Comparison of ENCODE assay signal across 1 cellular context in the genomic region with DNA sequence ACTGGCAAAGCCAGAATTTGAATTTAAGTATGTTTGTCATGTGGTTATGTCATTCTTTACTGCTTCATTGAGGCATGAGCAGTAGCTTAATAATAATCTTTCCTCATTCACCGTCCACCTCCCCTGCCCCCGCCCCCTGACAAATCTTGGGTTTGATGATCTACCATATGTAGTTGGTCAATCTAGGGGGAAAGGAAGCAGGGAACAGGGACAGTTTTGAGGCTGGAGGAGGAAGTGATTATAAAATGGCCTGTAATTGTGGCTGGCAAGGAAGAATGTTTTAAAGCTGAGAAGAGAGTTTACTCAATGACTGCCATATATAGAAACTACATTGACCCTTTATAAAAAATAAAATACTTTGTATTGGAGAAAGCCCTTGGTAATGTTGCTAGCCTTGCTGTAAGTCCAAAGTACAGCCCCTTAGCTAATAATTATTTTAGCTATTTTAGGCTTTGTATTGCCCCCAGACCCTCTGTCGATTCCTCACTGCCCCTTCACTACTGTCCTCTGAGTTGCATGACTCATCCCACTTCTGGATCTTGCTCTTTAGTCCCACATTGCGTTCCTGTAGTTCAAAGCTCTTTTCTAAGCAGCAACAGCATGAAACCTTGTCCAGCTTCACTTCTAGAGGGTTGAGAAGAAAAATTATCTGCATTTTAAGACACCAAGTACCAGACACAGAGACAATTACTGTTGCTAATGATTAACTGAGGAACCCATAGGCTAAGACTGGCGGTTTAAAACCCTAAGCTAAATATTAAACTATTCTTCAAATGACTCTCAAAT.
TF ChIP-seq lines count a peak whose summit lies in the region.

No MANE protein-coding gene starts in this region.

TF ChIP-seq in GM23338, 12 proteins besides CTCF, POLR2A, EP300 and RAD21 (continued from another document):
- TF ChIP-seq, protein P1, sequence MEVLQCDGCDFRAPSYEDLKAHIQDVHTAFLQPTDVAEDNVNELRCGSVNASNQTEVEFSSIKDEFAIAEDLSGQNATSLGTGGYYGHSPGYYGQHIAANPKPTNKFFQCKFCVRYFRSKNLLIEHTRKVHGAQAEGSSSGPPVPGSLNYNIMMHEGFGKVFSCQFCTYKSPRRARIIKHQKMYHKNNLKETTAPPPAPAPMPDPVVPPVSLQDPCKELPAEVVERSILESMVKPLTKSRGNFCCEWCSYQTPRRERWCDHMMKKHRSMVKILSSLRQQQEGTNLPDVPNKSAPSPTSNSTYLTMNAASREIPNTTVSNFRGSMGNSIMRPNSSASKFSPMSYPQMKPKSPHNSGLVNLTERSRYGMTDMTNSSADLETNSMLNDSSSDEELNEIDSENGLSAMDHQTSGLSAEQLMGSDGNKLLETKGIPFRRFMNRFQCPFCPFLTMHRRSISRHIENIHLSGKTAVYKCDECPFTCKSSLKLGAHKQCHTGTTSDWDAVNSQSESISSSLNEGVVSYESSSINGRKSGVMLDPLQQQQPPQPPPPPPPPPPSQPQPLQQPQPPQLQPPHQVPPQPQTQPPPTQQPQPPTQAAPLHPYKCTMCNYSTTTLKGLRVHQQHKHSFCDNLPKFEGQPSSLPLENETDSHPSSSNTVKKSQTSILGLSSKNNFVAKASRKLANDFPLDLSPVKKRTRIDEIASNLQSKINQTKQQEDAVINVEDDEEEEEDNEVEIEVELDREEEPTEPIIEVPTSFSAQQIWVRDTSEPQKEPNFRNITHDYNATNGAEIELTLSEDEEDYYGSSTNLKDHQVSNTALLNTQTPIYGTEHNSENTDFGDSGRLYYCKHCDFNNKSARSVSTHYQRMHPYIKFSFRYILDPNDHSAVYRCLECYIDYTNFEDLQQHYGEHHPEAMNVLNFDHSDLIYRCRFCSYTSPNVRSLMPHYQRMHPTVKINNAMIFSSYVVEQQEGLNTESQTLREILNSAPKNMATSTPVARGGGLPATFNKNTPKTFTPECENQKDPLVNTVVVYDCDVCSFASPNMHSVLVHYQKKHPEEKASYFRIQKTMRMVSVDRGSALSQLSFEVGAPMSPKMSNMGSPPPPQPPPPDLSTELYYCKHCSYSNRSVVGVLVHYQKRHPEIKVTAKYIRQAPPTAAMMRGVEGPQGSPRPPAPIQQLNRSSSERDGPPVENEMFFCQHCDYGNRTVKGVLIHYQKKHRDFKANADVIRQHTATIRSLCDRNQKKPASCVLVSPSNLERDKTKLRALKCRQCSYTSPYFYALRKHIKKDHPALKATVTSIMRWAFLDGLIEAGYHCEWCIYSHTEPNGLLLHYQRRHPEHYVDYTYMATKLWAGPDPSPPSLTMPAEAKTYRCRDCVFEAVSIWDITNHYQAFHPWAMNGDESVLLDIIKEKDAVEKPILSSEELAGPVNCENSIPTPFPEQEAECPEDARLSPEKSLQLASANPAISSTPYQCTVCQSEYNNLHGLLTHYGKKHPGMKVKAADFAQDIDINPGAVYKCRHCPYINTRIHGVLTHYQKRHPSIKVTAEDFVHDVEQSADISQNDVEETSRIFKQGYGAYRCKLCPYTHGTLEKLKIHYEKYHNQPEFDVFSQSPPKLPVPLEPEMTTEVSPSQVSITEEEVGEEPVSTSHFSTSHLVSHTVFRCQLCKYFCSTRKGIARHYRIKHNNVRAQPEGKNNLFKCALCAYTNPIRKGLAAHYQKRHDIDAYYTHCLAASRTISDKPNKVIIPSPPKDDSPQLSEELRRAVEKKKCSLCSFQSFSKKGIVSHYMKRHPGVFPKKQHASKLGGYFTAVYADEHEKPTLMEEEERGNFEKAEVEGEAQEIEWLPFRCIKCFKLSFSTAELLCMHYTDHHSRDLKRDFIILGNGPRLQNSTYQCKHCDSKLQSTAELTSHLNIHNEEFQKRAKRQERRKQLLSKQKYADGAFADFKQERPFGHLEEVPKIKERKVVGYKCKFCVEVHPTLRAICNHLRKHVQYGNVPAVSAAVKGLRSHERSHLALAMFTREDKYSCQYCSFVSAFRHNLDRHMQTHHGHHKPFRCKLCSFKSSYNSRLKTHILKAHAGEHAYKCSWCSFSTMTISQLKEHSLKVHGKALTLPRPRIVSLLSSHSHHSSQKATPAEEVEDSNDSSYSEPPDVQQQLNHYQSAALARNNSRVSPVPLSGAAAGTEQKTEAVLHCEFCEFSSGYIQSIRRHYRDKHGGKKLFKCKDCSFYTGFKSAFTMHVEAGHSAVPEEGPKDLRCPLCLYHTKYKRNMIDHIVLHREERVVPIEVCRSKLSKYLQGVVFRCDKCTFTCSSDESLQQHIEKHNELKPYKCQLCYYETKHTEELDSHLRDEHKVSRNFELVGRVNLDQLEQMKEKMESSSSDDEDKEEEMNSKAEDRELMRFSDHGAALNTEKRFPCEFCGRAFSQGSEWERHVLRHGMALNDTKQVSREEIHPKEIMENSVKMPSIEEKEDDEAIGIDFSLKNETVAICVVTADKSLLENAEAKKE (CRISPR knock-in tag; IDR thresholded peaks at IDR 0.05): no peak
- TF ChIP-seq ZNF331 (CRISPR knock-in tag; IDR thresholded peaks at IDR 0.05; ENCODE audit: low read depth): no peak
- no peak for TF ChIP-seq STAT1 (IDR thresholded peaks at IDR 0.05; ENCODE audit: unreplicated experiment)
- TF ChIP-seq EZH2phosphoT487 (IDR thresholded peaks at IDR 0.05; ENCODE audit: unreplicated experiment): no peak
- TF ChIP-seq NANOG (IDR thresholded peaks at IDR 0.05; ENCODE audit: borderline replicate concordance): no peak
- no peak for TF ChIP-seq ZNF114 (CRISPR knock-in tag; IDR thresholded peaks at IDR 0.05)
- TF ChIP-seq, protein P2, sequence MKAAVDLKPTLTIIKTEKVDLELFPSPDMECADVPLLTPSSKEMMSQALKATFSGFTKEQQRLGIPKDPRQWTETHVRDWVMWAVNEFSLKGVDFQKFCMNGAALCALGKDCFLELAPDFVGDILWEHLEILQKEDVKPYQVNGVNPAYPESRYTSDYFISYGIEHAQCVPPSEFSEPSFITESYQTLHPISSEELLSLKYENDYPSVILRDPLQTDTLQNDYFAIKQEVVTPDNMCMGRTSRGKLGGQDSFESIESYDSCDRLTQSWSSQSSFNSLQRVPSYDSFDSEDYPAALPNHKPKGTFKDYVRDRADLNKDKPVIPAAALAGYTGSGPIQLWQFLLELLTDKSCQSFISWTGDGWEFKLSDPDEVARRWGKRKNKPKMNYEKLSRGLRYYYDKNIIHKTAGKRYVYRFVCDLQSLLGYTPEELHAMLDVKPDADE (IDR thresholded peaks at IDR 0.05): no peak
TF ChIP-seq in GM23338: peak in this region for 0.
